23 cellular contexts compared by ENCODE assay signal in the genomic region with DNA sequence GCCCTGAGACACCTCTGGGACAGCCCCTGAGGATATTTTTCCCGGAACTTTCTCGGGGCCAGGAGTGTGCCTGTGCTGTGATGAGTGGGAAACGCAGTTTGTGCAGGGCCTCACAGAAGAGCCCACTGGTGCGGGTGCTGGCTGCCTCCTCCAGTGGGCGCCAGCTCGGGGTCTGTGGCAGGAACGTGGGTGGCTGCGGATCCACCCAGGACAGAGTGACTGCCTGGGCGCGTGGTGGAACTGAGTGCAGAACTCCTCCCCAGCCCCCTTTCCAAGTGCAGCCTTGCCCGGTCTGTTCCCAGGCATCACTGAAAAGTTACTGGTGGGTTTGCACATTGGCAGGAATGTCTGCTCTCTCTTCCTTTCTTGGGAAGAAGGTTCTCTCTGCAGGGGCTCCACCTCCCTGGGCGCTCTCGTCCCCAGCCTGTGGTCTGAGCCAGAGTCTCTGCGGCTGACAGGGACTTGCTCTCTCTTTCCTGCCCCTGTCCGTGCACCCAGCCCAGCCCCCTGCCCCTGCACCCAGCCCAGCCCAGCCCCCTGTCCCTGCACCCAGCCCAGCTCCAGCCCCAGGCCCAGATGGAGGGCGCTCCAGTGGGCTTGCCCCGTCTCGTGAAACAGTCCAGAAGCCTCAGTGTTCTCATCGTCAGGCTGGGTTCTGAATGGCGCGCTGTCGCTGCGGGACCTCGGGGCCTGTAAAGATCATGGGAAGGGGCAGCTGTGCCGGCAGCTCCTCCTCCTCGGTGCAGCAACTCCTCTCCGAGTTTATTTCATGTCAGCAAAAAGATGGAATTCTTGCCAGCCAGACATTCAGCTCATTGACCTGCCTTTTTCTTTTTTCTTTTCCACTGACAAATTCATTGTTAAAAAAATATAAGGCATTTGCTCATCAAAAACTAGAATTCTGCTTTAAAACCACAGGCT.
DNase-seq lines count a peak whose midpoint lies in the region; ATAC-seq, FAIRE-seq and TF ChIP-seq lines count a peak whose summit lies in the region.
"Had no signal": no experiment of that assay in that cellular context is flagged by ENCODE, and none has a peak within 500 bp of the region (broad histone marks: within the 10 kb centered on the region; RNA-seq: fewer than 3 reads in every experiment).

No MANE protein-coding gene starts in this region.

- ATAC-seq in K562 (no peak), naive B cell (ENCODE audit: low read depth in 2 of 2) (no peak)
- ATAC-seq: body of pancreas, sciatic nerve had no signal

- POLR2A ChIA-PET in K562 (lab: Yijun Ruan, JAX), result interaction anchor here (0.6 kb wide), 1 partner anchor 114 kb away, joined by 3 read pairs; no protein-coding TSS in a partner anchor

- TF ChIP-seq EP300 in K562 (IDR thresholded peaks at IDR 0.05; ENCODE audit: low read length), result no peak

- CTCF ChIA-PET in K562 (lab: Yijun Ruan, JAX; ENCODE audit: low intra/inter-chr PET ratio), result no interaction called here

- peak overlapping the region in 9 of 11 experiments; percentile 44 to 88 (median 77); a peak in 17 of 22 replicates for H3K27ac ChIP-seq in BLaER1 treated with 17β-estradiol and CSF1 and Interleukin-3, amounts not matched to agents 10 nM and 100 nM
- H3K27ac ChIP-seq in K562 (ENCODE audit: extremely low read depth, low read depth, low read length) (no peak overlapping the region), testis (no peak overlapping the region), WERI-Rb-1 (no peak overlapping the region)
- H3K27ac ChIP-seq: body of pancreas, heart right ventricle, tibial artery had no signal

- TF ChIP-seq RAD21 in K562 (CRISPR knock-in tag; conservative IDR thresholded peaks at IDR 0.05 in 1 of 2, IDR thresholded peaks at IDR 0.05 in 1 of 2), result no peak

- intact Hi-C loops in K562 (cut with micrococcal nuclease), result no loop called here
- intact Hi-C loops in testis (cut with DNase I; ENCODE audit: low total_unique reads), result no loop called here

- no TSS peak for BruUV-seq in K562 (replicated peaks; lab: Mats Ljungman, UMichigan)

- peak overlapping the region in 7 of 10 experiments; percentile 12 to 54 (median 42); a peak in 14 of 20 replicates for H3K4me3 ChIP-seq in BLaER1 treated with 17β-estradiol and CSF1 and Interleukin-3, amounts not matched to agents 10 nM and 100 nM
- H3K4me3 ChIP-seq in K562 (no peak overlapping the region), testis (no peak overlapping the region), WERI-Rb-1 (ENCODE audit: low read depth, low read length) (no peak overlapping the region)
- H3K4me3 ChIP-seq: body of pancreas, heart right ventricle, tibial artery had no signal

- H3K36me3 ChIP-seq in BLaER1 treated with 17β-estradiol and CSF1 and Interleukin-3, amounts not matched to agents 10 nM and 100 nM, result peaks cover 7 to 52% (median 29%) of the 10 kb centered on the region in 11 experiments; a peak in 20 of 22 replicates
- H3K36me3 ChIP-seq in K562 (ENCODE audit: control insufficient read depth, insufficient read depth, low read length) (peaks cover 10% of the 10 kb centered on the region; the same call in 2 of the 3 replicates), testis (ENCODE audit: low read depth, missing control alignments) (no peaks in the 10 kb centered on the region), WERI-Rb-1 (no peaks in the 10 kb centered on the region)

- H3K27me3 ChIP-seq in BLaER1 treated with 17β-estradiol and CSF1 and Interleukin-3, amounts not matched to agents 10 nM and 100 nM, result peaks cover 0 to 12% (median 0%) of the 10 kb centered on the region in 11 experiments; a peak in 4 of 22 replicates
- H3K27me3 ChIP-seq in K562 (ENCODE audit: control insufficient read depth in 2 of 2, insufficient read depth in 2 of 2, low read length in 2 of 2) (no peaks in the 10 kb centered on the region), testis (no peaks in the 10 kb centered on the region), WERI-Rb-1 (ENCODE audit: insufficient read depth, low read depth, severe bottlenecking) (no peaks in the 10 kb centered on the region)
- H3K27me3 ChIP-seq: body of pancreas, heart right ventricle, tibial artery had no signal

- no peak overlapping the region for H2AFZ ChIP-seq in K562 (ENCODE audit: low read depth, low read length)

- H3K4me1 Mint-ChIP-seq in IgD-negative memory B cell (peaks cover 17 to 18% (median 17%) of the 10 kb centered on the region in 3 donors), naive B cell (peaks cover 32 to 53% (median 51%) of the 10 kb centered on the region in 3 donors)
- H3K4me1 Mint-ChIP-seq: activated naive CD8-positive, alpha-beta T cell treated with anti-CD3 and anti-CD28 coated beads for 36 hours had no signal

- no peaks in the 10 kb centered on the region for H3K9me3 ChIP-seq in BLaER1 treated with 17β-estradiol and CSF1 and Interleukin-3, amounts not matched to agents 10 nM and 100 nM (replicated peaks in 1 of 11)
- H3K9me3 ChIP-seq in K562 (replicated peaks; ENCODE audit: control insufficient read depth, insufficient read depth, low read depth, low read length) (no peaks in the 10 kb centered on the region), testis (no peaks in the 10 kb centered on the region), WERI-Rb-1 (ENCODE audit: severe bottlenecking) (no peaks in the 10 kb centered on the region)
- H3K9me3 ChIP-seq: body of pancreas, heart right ventricle, tibial artery had no signal

- no peak for FAIRE-seq in K562 (lab: Jason Lieb, UNC)
- FAIRE-seq: H54, HTR-8/SVneo had no signal

- peak overlapping the region in 10 of 11 experiments; percentile 28 to 81 (median 67); a peak in 18 of 22 replicates for H3K9ac ChIP-seq in BLaER1 treated with 17β-estradiol and CSF1 and Interleukin-3, amounts not matched to agents 10 nM and 100 nM
- no peak overlapping the region for H3K9ac ChIP-seq in K562 (ENCODE audit: insufficient read depth in 1 of 2, low read depth in 2 of 2, low read length in 2 of 2)

- H3K4me1 ChIP-seq in BLaER1 treated with 17β-estradiol and CSF1 and Interleukin-3, amounts not matched to agents 10 nM and 100 nM, result peaks cover 50 to 92% (median 88%) of the 10 kb centered on the region in 10 experiments
- H3K4me1 ChIP-seq in K562 (replicated peaks in 1 of 2; ENCODE audit: control insufficient read depth in 2 of 2, insufficient read depth in 2 of 2, low read length in 2 of 2), result peaks cover 0 to 8% of the 10 kb centered on the region in 2 experiments; a peak in 2 of 5 replicates
- no peaks in the 10 kb centered on the region for H3K4me1 ChIP-seq in testis
- H3K4me1 ChIP-seq: body of pancreas had no signal

- peak overlapping the region; percentile 75 to 98 (median 97) for H3K4me2 ChIP-seq in BLaER1 treated with 17β-estradiol and CSF1 and Interleukin-3, amounts not matched to agents 10 nM and 100 nM
- H3K4me2 ChIP-seq in K562 (ENCODE audit: insufficient read depth, low read length), result no peak overlapping the region

- TF ChIP-seq POLR2A in K562 (conservative IDR thresholded peaks at IDR 0.05), result no peak
- no peak for TF ChIP-seq POLR2A in testis (IDR thresholded peaks at IDR 0.05)

- TF ChIP-seq CTCF in K562 (IDR thresholded peaks at IDR 0.05 in 2 of 3, conservative IDR thresholded peaks at IDR 0.05 in 1 of 3; ENCODE audit: insufficient read depth in 2 of 3, low read depth in 1 of 3, low read length in 3 of 3), result no peak
- no peak for TF ChIP-seq CTCF in testis (IDR thresholded peaks at IDR 0.05)
- TF ChIP-seq CTCF in WERI-Rb-1 (IDR thresholded peaks at IDR 0.05; ENCODE audit: low read depth, low read length), result no peak

- H4K20me1 ChIP-seq in BLaER1 treated with 17β-estradiol and CSF1 and Interleukin-3, amounts not matched to agents 10 nM and 100 nM, result peaks cover 0 to 34% (median 0%) of the 10 kb centered on the region in 11 experiments; a peak in 5 of 22 replicates
- H4K20me1 ChIP-seq in K562 (replicated peaks; ENCODE audit: control insufficient read depth, insufficient read depth, low read length), result no peaks in the 10 kb centered on the region

- H3K9me1 ChIP-seq in K562 (ENCODE audit: control insufficient read depth, insufficient read depth, low read length), result peaks cover 6% of the 10 kb centered on the region

- H3K4me3 Mint-ChIP-seq in IgD-negative memory B cell, result peak overlapping the region; percentile 68 to 96 (median 73)
- peak overlapping the region; percentile 57 to 88 (median 82) for H3K4me3 Mint-ChIP-seq in naive B cell
- H3K4me3 Mint-ChIP-seq: activated naive CD8-positive, alpha-beta T cell treated with anti-CD3 and anti-CD28 coated beads for 36 hours; activated T-helper 1 cell treated with anti-CD3 and anti-CD28 coated beads, Interleukin-12 subunit alpha, Interleukin-12 subunit beta, Interleukin-2, Interleukin-4 antibody, amounts not matched to agents 30 ng/mL and 10 ng/mL and 1 ng/mL, durations not matched to agents 14 hours and 24 hours and 36 hours; CD8-positive, alpha-beta memory T cell; dendritic cell treated with granulocyte-macrophage colony-stimulating factor and Interleukin-4, amounts not matched to agents 40 ng/mL and 50 ng/mL, for 4 days had no signal

- H3K9me3 Mint-ChIP-seq in IgD-negative memory B cell (no peaks in the 10 kb centered on the region), naive B cell (no peaks in the 10 kb centered on the region)
- H3K9me3 Mint-ChIP-seq: activated naive CD8-positive, alpha-beta T cell treated with anti-CD3 and anti-CD28 coated beads for 36 hours; activated T-helper 1 cell treated with anti-CD3 and anti-CD28 coated beads, Interleukin-12 subunit alpha, Interleukin-12 subunit beta, Interleukin-2, Interleukin-4 antibody, amounts not matched to agents 30 ng/mL and 10 ng/mL and 1 ng/mL, durations not matched to agents 14 hours and 24 hours and 36 hours; CD8-positive, alpha-beta memory T cell; dendritic cell treated with granulocyte-macrophage colony-stimulating factor and Interleukin-4, amounts not matched to agents 40 ng/mL and 50 ng/mL, for 4 days; T-cell had no signal

- in situ Hi-C loops in K562 (cut with MboI), result no loop called here

- no peaks in the 10 kb centered on the region for H3K79me2 ChIP-seq in K562 (ENCODE audit: control insufficient read depth, insufficient read depth, low read length)

- H3K36me3 Mint-ChIP-seq in IgD-negative memory B cell (peaks cover 7% of the 10 kb centered on the region), naive B cell (peaks cover 0 to 7% of the 10 kb centered on the region in 2 donors)

- H3K27me3 Mint-ChIP-seq in IgD-negative memory B cell, result no peaks in the 10 kb centered on the region
- H3K27me3 Mint-ChIP-seq in naive B cell, result no peaks in the 10 kb centered on the region
- H3K27me3 Mint-ChIP-seq: activated naive CD8-positive, alpha-beta T cell treated with anti-CD3 and anti-CD28 coated beads for 36 hours; dendritic cell treated with granulocyte-macrophage colony-stimulating factor and Interleukin-4, amounts not matched to agents 40 ng/mL and 50 ng/mL, for 4 days; T-cell had no signal

- H3K27ac Mint-ChIP-seq in IgD-negative memory B cell, result peak overlapping the region; percentile 94 to 98 (median 95)
- H3K27ac Mint-ChIP-seq in naive B cell, result peak overlapping the region; percentile 98 to 100 (median 99)
- H3K27ac Mint-ChIP-seq: dendritic cell treated with granulocyte-macrophage colony-stimulating factor and Interleukin-4, amounts not matched to agents 40 ng/mL and 50 ng/mL, for 4 days; T-cell had no signal

- DNase-seq in K562 (ENCODE audit: extremely low read depth in 1 of 4, low spot score in 3 of 4), result no peak
- DNase-seq in naive B cell, result no peak
- DNase-seq in testis, result no peak
- DNase-seq in stimulated activated CD4-positive, alpha-beta T cell treated with anti-CD3 and anti-CD28 coated beads, Interleukin-4, amount 100 ng/mL, for 4 hours, result no peak
- no peak for DNase-seq in WERI-Rb-1
- DNase-seq in NCI-H526 (lab: John Stamatoyannopoulos, UW), result no peak
- DNase-seq: activated CD4-positive, alpha-beta T cell treated with anti-CD3 and anti-CD28 coated beads for 48 hours; activated naive CD8-positive, alpha-beta T cell treated with anti-CD3 and anti-CD28 coated beads for 36 hours; CD8-positive, alpha-beta memory T cell; heart right ventricle; NCI-H510A treated with DMSO at 0.1 percent for 48 hours; SIG-M5; stimulated activated naive CD4-positive, alpha-beta T cell; tibial artery had no signal

- 86% methylated on average over 17 of the region's 27 CpGs for WGBS in K562 (ENCODE audit: insufficient coverage, low coverage, missing lambda C conversion rate)
- 91 to 92% methylated on average over 26 to 27 of the region's 27 CpGs for WGBS in testis, 2 donors

Comparison
In these comparisons a context has a peak if more than half of its experiments do, and no peak if none do; other contexts are left out.
1. H3K27ac ChIP-seq: peak in BLaER1 treated with 17β-estradiol and CSF1 and Interleukin-3, amounts not matched to agents 10 nM and 100 nM (9 of 11); none in K562 (single experiment), testis (0 of 2) and WERI-Rb-1 (single experiment).
2. H3K4me3 ChIP-seq: peak in BLaER1 treated with 17β-estradiol and CSF1 and Interleukin-3, amounts not matched to agents 10 nM and 100 nM (7 of 10); none in K562 (single experiment), testis (0 of 2) and WERI-Rb-1 (single experiment).
3. H3K9ac ChIP-seq: peak in BLaER1 treated with 17β-estradiol and CSF1 and Interleukin-3, amounts not matched to agents 10 nM and 100 nM (10 of 11); none in K562 (0 of 2).